ENCODE assay signal across 24 cellular contexts in the genomic region with DNA sequence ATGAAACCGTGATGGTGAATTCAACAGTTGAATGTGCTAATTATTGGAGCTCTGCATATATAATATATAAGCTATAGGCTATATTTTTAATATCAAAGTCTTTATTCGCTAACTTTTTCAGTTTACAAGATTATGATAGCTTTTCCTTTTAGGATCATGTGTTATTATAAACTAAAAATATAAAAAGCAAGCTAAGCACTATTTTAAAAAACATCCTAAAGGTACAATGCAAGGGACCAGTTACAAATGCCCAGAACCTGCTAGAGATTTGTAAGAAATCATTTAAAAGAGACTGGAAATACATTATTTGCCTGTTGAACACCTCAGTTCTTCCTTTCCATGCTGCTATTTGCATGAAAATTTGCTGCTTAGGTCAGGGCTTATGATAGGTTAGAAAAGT. TPM values are rescaled to one million over a fixed set of nuclear protein-coding genes. Genes with fewer than 3 reads are reported as not detected.
DNase-seq lines count a peak whose midpoint lies in the region; ATAC-seq, FAIRE-seq and TF ChIP-seq lines count a peak whose summit lies in the region.
"Had no signal": no experiment of that assay in that cellular context is flagged by ENCODE, and none has a peak within 500 bp of the region (broad histone marks: within the 10 kb centered on the region; RNA-seq: fewer than 3 reads in every experiment).

No MANE protein-coding gene starts in this region.

- H3K4me1 ChIP-seq in HCT116 (ENCODE audit: control insufficient read depth in 1 of 2, insufficient read depth in 2 of 2, low read length in 2 of 2) (no peaks in the 10 kb centered on the region), K562 (replicated peaks in 1 of 2; ENCODE audit: control insufficient read depth in 2 of 2, insufficient read depth in 2 of 2, low read length in 2 of 2) (no peaks in the 10 kb centered on the region), mesenchymal stem cell (ENCODE audit: control insufficient read depth, insufficient read depth, low read depth, low read length) (peaks cover 7% of the 10 kb centered on the region), smooth muscle cell (ENCODE audit: low read depth) (peaks cover 31% of the 10 kb centered on the region)

- no peak overlapping the region for H2BK12ac ChIP-seq in mesenchymal stem cell (ENCODE audit: low read length in 2 of 2)

- H3K9me1 ChIP-seq in K562 (ENCODE audit: control insufficient read depth, insufficient read depth, low read length) = no peaks in the 10 kb centered on the region

- peak overlapping the region; percentile 10 for H2AK5ac ChIP-seq in mesenchymal stem cell (ENCODE audit: low read length, severe bottlenecking)

- H2BK5ac ChIP-seq in mesenchymal stem cell (ENCODE audit: low read depth, low read length, poor library complexity, severe bottlenecking) = no peak overlapping the region

- no peak overlapping the region for H3K4ac ChIP-seq in mesenchymal stem cell (ENCODE audit: low read depth in 1 of 2, low read length in 2 of 2)

- TF ChIP-seq POLR2A in HCT116 (IDR thresholded peaks at IDR 0.05; ENCODE audit: borderline replicate concordance, extremely low read depth, insufficient read depth, insufficient read length) (no peak), K562 (conservative IDR thresholded peaks at IDR 0.05) (no peak)

- H3K4me3 ChIP-seq in HCT116 (replicated peaks in 1 of 2; ENCODE audit: low read depth in 1 of 2, low read length in 2 of 2) = no peak overlapping the region
- no peak overlapping the region for H3K4me3 ChIP-seq in K562
- H3K4me3 ChIP-seq in mesenchymal stem cell (ENCODE audit: insufficient read depth in 1 of 2, low read depth in 1 of 2, low read length in 2 of 2) = no peak overlapping the region
- H3K4me3 ChIP-seq in smooth muscle cell = no peak overlapping the region
- H3K4me3 ChIP-seq: mucosa of descending colon, psoas muscle, tibial nerve had no signal

- no peak for ATAC-seq in HCT116
- no peak for ATAC-seq in K562
- ATAC-seq in HG02763 (IDR thresholded peaks at IDR 0.05; ENCODE audit: unreplicated experiment) = no peak
- ATAC-seq in stimulated activated naive CD8-positive, alpha-beta T cell treated with anti-CD3 and anti-CD28 coated beads, Interleukin-15, Interleukin-2, amounts not matched to agents 100 U/mL and 50 U/mL, for 24 hours = no peak
- ATAC-seq: mucosa of descending colon, psoas muscle, T-helper 17 cell had no signal

- H4K91ac ChIP-seq in mesenchymal stem cell (ENCODE audit: low read length) = no peak overlapping the region

- CTCF ChIA-PET in HCT116 (lab: Charles Lee) = no interaction called here
- CTCF ChIA-PET in K562 (lab: Yijun Ruan, JAX; ENCODE audit: low intra/inter-chr PET ratio) = no interaction called here

- no peak overlapping the region for H4K8ac ChIP-seq in mesenchymal stem cell (ENCODE audit: low read length)

- no peak for TF ChIP-seq RAD21 in HCT116 (IDR thresholded peaks at IDR 0.05; ENCODE audit: low read depth)
- TF ChIP-seq RAD21 in K562 (CRISPR knock-in tag; conservative IDR thresholded peaks at IDR 0.05 in 1 of 2, IDR thresholded peaks at IDR 0.05 in 1 of 2) = no peak

- BruUV-seq in HCT116 (replicated peaks; lab: Mats Ljungman, UMichigan) (no TSS peak), K562 (replicated peaks; lab: Mats Ljungman, UMichigan) (no TSS peak)

- H2AFZ ChIP-seq in HCT116 (ENCODE audit: low read depth, low read length, poor library complexity, severe bottlenecking) (peak overlapping the region; percentile 43), K562 (ENCODE audit: low read depth, low read length) (no peak overlapping the region), mesenchymal stem cell (ENCODE audit: low read depth, low read length) (no peak overlapping the region), smooth muscle cell (ENCODE audit: low read depth) (peak overlapping the region; percentile 15)

- H3K23ac ChIP-seq in mesenchymal stem cell (ENCODE audit: low read length in 2 of 2) = no peak overlapping the region

- intact Hi-C loops in HCT116 (cut with micrococcal nuclease) = no loop called here
- intact Hi-C loops in K562 (cut with micrococcal nuclease) = no loop called here

- H3F3A ChIP-seq in smooth muscle cell (ENCODE audit: low read depth) = no peaks in the 10 kb centered on the region

- no peaks in the 10 kb centered on the region for H3K79me1 ChIP-seq in mesenchymal stem cell (replicated peaks; ENCODE audit: low read length, poor library complexity, severe bottlenecking)

- in situ Hi-C loops in K562 (cut with MboI) = no loop called here

- H3K9ac ChIP-seq in HCT116 (ENCODE audit: low read length) (no peak overlapping the region), K562 (ENCODE audit: insufficient read depth in 1 of 2, low read depth in 2 of 2, low read length in 2 of 2) (no peak overlapping the region), mesenchymal stem cell (ENCODE audit: low read length) (peak overlapping the region; percentile 77), smooth muscle cell (ENCODE audit: low read depth) (no peak overlapping the region)

- H3K36me3 ChIP-seq in HCT116 (ENCODE audit: control insufficient read depth in 1 of 2, insufficient read depth in 2 of 2, low read length in 2 of 2) (no peaks in the 10 kb centered on the region), K562 (ENCODE audit: control insufficient read depth, insufficient read depth, low read length) (no peaks in the 10 kb centered on the region), mesenchymal stem cell (ENCODE audit: control insufficient read depth in 1 of 2, insufficient read depth in 2 of 2, low read depth in 1 of 2, low read length in 2 of 2) (no peaks in the 10 kb centered on the region), smooth muscle cell (ENCODE audit: low read depth) (no peaks in the 10 kb centered on the region)
- H3K36me3 ChIP-seq: neutrophil, tibial nerve had no signal

- H3K27ac ChIP-seq in HCT116 (ENCODE audit: low read depth, low read length) = no peak overlapping the region
- no peak overlapping the region for H3K27ac ChIP-seq in K562 (ENCODE audit: extremely low read depth, low read depth, low read length)
- H3K27ac ChIP-seq in mesenchymal stem cell (ENCODE audit: low read length, poor library complexity, severe bottlenecking) = peak overlapping the region; percentile 36
- H3K27ac ChIP-seq in smooth muscle cell (ENCODE audit: low read depth) = peak overlapping the region; percentile 79
- H3K27ac ChIP-seq: neutrophil, psoas muscle had no signal

- peak overlapping the region in 1 of 2 experiments; percentile 78 for H3K18ac ChIP-seq in mesenchymal stem cell (ENCODE audit: low read depth in 1 of 2, low read length in 2 of 2)

- H2BK15ac ChIP-seq in mesenchymal stem cell (ENCODE audit: low read depth, poor library complexity, severe bottlenecking) = no peak overlapping the region

- H2BK120ac ChIP-seq in mesenchymal stem cell (ENCODE audit: low read depth, low read length) = peak overlapping the region; percentile 1

- H3K27me3 ChIP-seq in HCT116 (ENCODE audit: insufficient read depth, low read length) = no peaks in the 10 kb centered on the region
- H3K27me3 ChIP-seq in K562 (ENCODE audit: control insufficient read depth in 2 of 2, insufficient read depth in 2 of 2, low read length in 2 of 2) = peaks cover 0 to 7% of the 10 kb centered on the region in 2 experiments
- H3K27me3 ChIP-seq in mesenchymal stem cell (ENCODE audit: control insufficient read depth in 1 of 2, insufficient read depth in 1 of 2, low read length in 2 of 2) = no peaks in the 10 kb centered on the region
- no peaks in the 10 kb centered on the region for H3K27me3 ChIP-seq in smooth muscle cell (ENCODE audit: low read depth)
- H3K27me3 ChIP-seq: neutrophil, tibial nerve had no signal

- H3K14ac ChIP-seq in mesenchymal stem cell (ENCODE audit: low read length in 2 of 2) = no peak overlapping the region

- no peak for TF ChIP-seq CTCF in HCT116 (IDR thresholded peaks at IDR 0.05 in 2 of 3, conservative IDR thresholded peaks at IDR 0.05 in 1 of 3; ENCODE audit: borderline replicate concordance in 1 of 3, insufficient read depth in 1 of 3, low read depth in 2 of 3, low read length in 2 of 3)
- TF ChIP-seq CTCF in K562 (IDR thresholded peaks at IDR 0.05 in 2 of 3, conservative IDR thresholded peaks at IDR 0.05 in 1 of 3; ENCODE audit: insufficient read depth in 2 of 3, low read depth in 1 of 3, low read length in 3 of 3) = no peak
- no peak for TF ChIP-seq CTCF in smooth muscle cell (IDR thresholded peaks at IDR 0.05; ENCODE audit: borderline replicate concordance, insufficient read depth, poor library complexity, severe bottlenecking)

- H4K20me1 ChIP-seq in HCT116 (ENCODE audit: insufficient read depth) = no peaks in the 10 kb centered on the region
- H4K20me1 ChIP-seq in K562 (replicated peaks; ENCODE audit: control insufficient read depth, insufficient read depth, low read length) = no peaks in the 10 kb centered on the region
- no peaks in the 10 kb centered on the region for H4K20me1 ChIP-seq in smooth muscle cell (ENCODE audit: low read depth)

- H3K79me2 ChIP-seq in HCT116 (ENCODE audit: insufficient read depth, low read length) = no peaks in the 10 kb centered on the region
- H3K79me2 ChIP-seq in K562 (ENCODE audit: control insufficient read depth, insufficient read depth, low read length) = no peaks in the 10 kb centered on the region
- no peaks in the 10 kb centered on the region for H3K79me2 ChIP-seq in smooth muscle cell (ENCODE audit: low read depth)

- POLR2A ChIA-PET in HCT116 (lab: Charles Lee) = interaction anchor here (1.2 kb wide), 1 partner anchor 43 kb away, joined by 5 read pairs; a partner anchor contains a TSS
- POLR2A ChIA-PET in K562 (lab: Yijun Ruan, JAX) = no interaction called here

- H3K4me2 ChIP-seq in HCT116 (ENCODE audit: low read length) = no peak overlapping the region
- H3K4me2 ChIP-seq in K562 (ENCODE audit: insufficient read depth, low read length) = no peak overlapping the region
- no peak overlapping the region for H3K4me2 ChIP-seq in mesenchymal stem cell (ENCODE audit: low read length, poor library complexity, severe bottlenecking)
- no peak overlapping the region for H3K4me2 ChIP-seq in smooth muscle cell

- H3K9me3 ChIP-seq in HCT116 (ENCODE audit: control insufficient read depth in 1 of 2, insufficient read depth in 1 of 2, low read depth in 1 of 2, low read length in 2 of 2) (no peaks in the 10 kb centered on the region), K562 (replicated peaks; ENCODE audit: control insufficient read depth, insufficient read depth, low read depth, low read length) (no peaks in the 10 kb centered on the region), mesenchymal stem cell (ENCODE audit: control insufficient read depth, low read length) (no peaks in the 10 kb centered on the region), smooth muscle cell (replicated peaks; ENCODE audit: low read depth) (no peaks in the 10 kb centered on the region)
- H3K9me3 ChIP-seq: mucosa of descending colon, neutrophil, psoas muscle, tibial nerve had no signal

- no peak for TF ChIP-seq EP300 in K562 (IDR thresholded peaks at IDR 0.05; ENCODE audit: low read length)

- WGBS in K562 (ENCODE audit: insufficient coverage, low coverage, missing lambda C conversion rate) = 0% methylated on average over 2 of the region's 2 CpGs
- no CpG with 5 or more reads among the region's 2 CpGs for WGBS in mesenchymal stem cell
- WGBS in smooth muscle cell (ENCODE audit: low lambda C conversion rate) = 92% methylated on average over 2 of the region's 2 CpGs

- RAD21 ChIA-PET in HCT116 (lab: Charles Lee; ENCODE audit: low non-redundant PET in 1 of 2, low total read pairs in 2 of 2, uncharacterized antibody in 2 of 2, unreplicated experiment in 2 of 2) = no interaction called here

- H3K9me2 ChIP-seq in HCT116 (ENCODE audit: insufficient read depth) = no peaks in the 10 kb centered on the region

- FAIRE-seq in K562 (lab: Jason Lieb, UNC) = no peak
- FAIRE-seq: GM12892 had no signal

- no peak for DNase-seq in HCT116 (ENCODE audit: low read depth, low spot score)
- DNase-seq in K562 (ENCODE audit: extremely low read depth in 1 of 4, low spot score in 3 of 4) = no peak
- no peak for DNase-seq in mesenchymal stem cell
- DNase-seq in smooth muscle cell (lab: John Stamatoyannopoulos, UW; ENCODE audit: unreplicated experiment) = no peak
- DNase-seq in NCI-H2171 (lab: John Stamatoyannopoulos, UW) = no peak
- no peak for DNase-seq in stimulated activated naive CD8-positive, alpha-beta T cell treated with anti-CD3 and anti-CD28 coated beads, Interleukin-15, Interleukin-2, amounts not matched to agents 100 U/mL and 50 U/mL, for 24 hours
- DNase-seq in hippocampal formation (lab: John Stamatoyannopoulos, UW) = no peak
- DNase-seq: activated CD4-positive, alpha-beta memory T cell treated with anti-CD3 and anti-CD28 coated beads, Interleukin-2, amount 10 ng/mL, durations not matched to agents 7 days and 5 days; activated CD4-positive, alpha-beta T cell treated with anti-CD3 and anti-CD28 coated beads for 1 hour; aorta; CD8-positive, alpha-beta memory T cell; cortex of kidney; DMS153; GOT3; kidney; mucosa of descending colon; NCI-H2029; NCI-H526 treated with DMSO at 0.1 percent for 48 hours; psoas muscle; T-helper 17 cell had no signal

RNA-seq across cellular contexts. Expression of a gene that starts 43.4 kb away (rescaled TPM):
- total RNA-seq in HCT116 (2021; ENCODE audit: unreplicated experiment) (89.9 TPM), K562 (2014; rRNA removed) (18.0 and 19.3 TPM in 2 replicates), K562 (2014; rRNA removed; fragmentation: Illumina TruSeq; extraction: Trizol) (26.4 and 29.4 TPM in 2 replicates), K562 (2015; rRNA removed; fragmentation: Illumina TruSeq; extraction: Trizol) (18.8 and 23.3 TPM in 2 replicates), K562 (2021) (23.5 and 25.7 TPM in 2 replicates), smooth muscle cell (45.9 and 55.7 TPM in 2 replicates)
- polyA plus RNA-seq in HCT116 (2012) = 45.1 and 65.0 TPM in 2 replicates
- 56.2 and 142 TPM in 2 replicates for total RNA-seq in K562 (2011; cell fraction: chromatin; rRNA removed; ENCODE audit: low replicate concordance)
- 22.2 and 34.2 TPM in 2 replicates for total RNA-seq in K562 (2011; cell fraction: nucleolus; rRNA removed)
- total RNA-seq in K562 (2011; cell fraction: nucleoplasm; rRNA removed) = 48.4 and 56.4 TPM in 2 replicates
- polyA plus RNA-seq in K562 (2011; rRNA removed) (17.1 and 19.2 TPM in 2 replicates), K562 (2014; fragmentation: Illumina TruSeq; extraction: Trizol) (22.0 and 26.6 TPM in 2 replicates), K562 (2014; fragmentation: Nextera tagmentation; extraction: Ambion mirVana) (1 to 10 TPM; 8.9 to 9.6 TPM), K562 (2014; rRNA removed) (18.4 and 18.5 TPM in 2 replicates), smooth muscle cell (9.3 and 13.1 TPM in 2 replicates)
- 3.4 and 7.1 TPM in 2 replicates for polyA plus RNA-seq in K562 (2011; cell fraction: cytosol; rRNA removed)
- polyA plus RNA-seq in K562 (2011; cell fraction: nucleus; rRNA removed) = 20.8 and 21.1 TPM in 2 replicates
- 18.0 and 20.8 TPM in 2 replicates for polyA plus RNA-seq in K562 (2012)
- 66.7 and 79.8 TPM in 2 replicates for polyA minus RNA-seq in K562 (2011; rRNA and poly(A)+ RNA removed)
- polyA minus RNA-seq in K562 (2011; cell fraction: cytosol; rRNA and poly(A)+ RNA removed) = 13.6 and 15.0 TPM in 2 replicates
- 41.3 and 76.3 TPM in 2 replicates for polyA minus RNA-seq in K562 (2011; cell fraction: nucleus; rRNA and poly(A)+ RNA removed)
- polyA plus RNA-seq in mesenchymal stem cell (2013, experiment 1 of 2) = 26.8 TPM
- polyA plus RNA-seq in mesenchymal stem cell (2013, experiment 2 of 2) = 26.1 TPM

Comparison
In these comparisons a context has a peak if more than half of its experiments do, and no peak if none do; other contexts are left out.
1. H2AFZ ChIP-seq: peak in HCT116 (single experiment) and smooth muscle cell (single experiment); none in K562 (single experiment) and mesenchymal stem cell (single experiment).
2. H3K27ac ChIP-seq: peak in mesenchymal stem cell (single experiment) and smooth muscle cell (single experiment); none in HCT116 (single experiment) and K562 (single experiment).